ENCODE assay signal across 1 cellular context in genomic region chr1:92786298-92786901, GRCh38.
TF ChIP-seq lines count a peak whose summit lies in the region.

No MANE protein-coding gene starts in this region.

TF ChIP-seq in GM23338, 12 proteins besides CTCF, POLR2A, EP300 and RAD21 (continued from another document):
- no peak for TF ChIP-seq ZNF462 (CRISPR knock-in tag; IDR thresholded peaks at IDR 0.05)
- TF ChIP-seq POLR2AphosphoS5 (IDR thresholded peaks at IDR 0.05; ENCODE audit: low read depth) = no peak
- no peak for TF ChIP-seq REST (IDR thresholded peaks at IDR 0.05; ENCODE audit: unreplicated experiment)
- TF ChIP-seq EZH2phosphoT487 (IDR thresholded peaks at IDR 0.05; ENCODE audit: unreplicated experiment) = no peak
